In genomic region chr10:133379152-133379800, GRCh38 we compare ENCODE assay signal across 8 cellular contexts. TPM values are rescaled to one million over a fixed set of nuclear protein-coding genes. Genes with fewer than 3 reads are reported as not detected.
DNase-seq lines count a peak whose midpoint lies in the region; ATAC-seq and TF ChIP-seq lines count a peak whose summit lies in the region.

PAOX (plus strand) TSS chr10:133379262; CDS start chr10:133379317, 55 bp downstream.

- peaks cover 36% of the 10 kb centered on the region for H3K4me1 Mint-ChIP-seq in stimulated activated memory B cell treated with anti-CD40 and anti-IgM and Interleukin-4, amounts not matched to agents 10 μg/mL and 1 μg/mL and 100 μg/mL, for 72 hours

- no peaks in the 10 kb centered on the region for H3K9me3 Mint-ChIP-seq in stimulated activated memory B cell treated with anti-CD40 and anti-IgM and Interleukin-4, amounts not matched to agents 10 μg/mL and 1 μg/mL and 100 μg/mL, for 72 hours

- H3K27ac Mint-ChIP-seq in stimulated activated memory B cell treated with anti-CD40 and anti-IgM and Interleukin-4, amounts not matched to agents 10 μg/mL and 1 μg/mL and 100 μg/mL, for 72 hours = peak within 1 kb of the TSS; percentile 77

- H3K9me3 ChIP-seq in DND-41 (ENCODE audit: insufficient read depth, low read length, severe bottlenecking) (no peaks in the 10 kb centered on the region), HUES48 (ENCODE audit: control insufficient read depth, insufficient read depth, low read length) (no peaks in the 10 kb centered on the region), lower lobe of right lung (no peaks in the 10 kb centered on the region)

- H3K9ac ChIP-seq in DND-41 (ENCODE audit: low read depth, low read length) (peak within 1 kb of the TSS; percentile 57), HUES48 (ENCODE audit: low read depth, low read length) (no peak within 1 kb of the TSS)

- intact Hi-C loops in lower lobe of right lung (cut with DNase I) = no loop called here

- peak within 1 kb of the TSS; percentile 76 for H2AFZ ChIP-seq in DND-41 (ENCODE audit: low read depth, low read length)

- DNase-seq in DND-41 (no peak), lower lobe of right lung (peak; percentile 81), NCI-H1694 treated with DMSO at 0.1 percent for 48 hours (lab: John Stamatoyannopoulos, UW) (no peak)
- peak; percentile 46 for DNase-seq in activated CD4-positive, alpha-beta T cell treated with anti-CD3 and anti-CD28 coated beads, Interleukin-2, amount 50 U/mL, for 1 hour
- DNase-seq in effector CD4-positive, alpha-beta T cell = peak; percentile 47

- no peak for TF ChIP-seq CTCF in DND-41 (IDR thresholded peaks at IDR 0.05; ENCODE audit: borderline replicate concordance, extremely low read depth, low read length, poor library complexity, severe bottlenecking)
- TF ChIP-seq CTCF in lower lobe of right lung (IDR thresholded peaks at IDR 0.05) = no peak

- no peaks in the 10 kb centered on the region for H4K20me1 ChIP-seq in DND-41 (ENCODE audit: insufficient read depth, low read length)

- ATAC-seq in DND-41 (ENCODE audit: insufficient read depth, low read depth) (no peak), GM21367 (IDR thresholded peaks at IDR 0.05; ENCODE audit: unreplicated experiment) (peak; percentile 54), lower lobe of right lung (peak; percentile 75 to 76)
- peak; percentile 76 for ATAC-seq in stimulated activated memory B cell treated with anti-CD40 and anti-IgM and Interleukin-4, amounts not matched to agents 10 μg/mL and 1 μg/mL and 100 μg/mL, for 72 hours

- no peaks in the 10 kb centered on the region for H3K27me3 Mint-ChIP-seq in stimulated activated memory B cell treated with anti-CD40 and anti-IgM and Interleukin-4, amounts not matched to agents 10 μg/mL and 1 μg/mL and 100 μg/mL, for 72 hours

- H3K27ac ChIP-seq in DND-41 (ENCODE audit: low read length) (no peak within 1 kb of the TSS; the same call in 1 of the 2 replicates), HUES48 (ENCODE audit: low read depth, low read length) (no peak within 1 kb of the TSS), lower lobe of right lung (peak within 1 kb of the TSS; percentile 85)

- H3K36me3 Mint-ChIP-seq in stimulated activated memory B cell treated with anti-CD40 and anti-IgM and Interleukin-4, amounts not matched to agents 10 μg/mL and 1 μg/mL and 100 μg/mL, for 72 hours = peaks cover 8% of the 10 kb centered on the region

- H3K27me3 ChIP-seq in DND-41 (ENCODE audit: insufficient read depth, low read length, poor library complexity) (no peaks in the 10 kb centered on the region), HUES48 (ENCODE audit: control insufficient read depth, insufficient read depth, low read length) (peaks cover 52% of the 10 kb centered on the region), lower lobe of right lung (ENCODE audit: low read depth) (no peaks in the 10 kb centered on the region)

- peak within 1 kb of the TSS; percentile 81 for H3K4me2 ChIP-seq in DND-41 (ENCODE audit: insufficient read depth, low read length)

- H3K4me1 ChIP-seq in DND-41 (ENCODE audit: insufficient read depth, low read length) (peaks cover 17% of the 10 kb centered on the region), HUES48 (ENCODE audit: control insufficient read depth, insufficient read depth, low read length) (no peaks in the 10 kb centered on the region), lower lobe of right lung (peaks cover 22% of the 10 kb centered on the region)

- H3K36me3 ChIP-seq in DND-41 (ENCODE audit: insufficient read depth, low read length) = no peaks in the 10 kb centered on the region
- no peaks in the 10 kb centered on the region for H3K36me3 ChIP-seq in HUES48 (ENCODE audit: control insufficient read depth, insufficient read depth, low read length)
- H3K36me3 ChIP-seq in lower lobe of right lung = peaks cover 7% of the 10 kb centered on the region

- peak within 1 kb of the TSS; percentile 13 to 59; a peak in 3 of 4 replicates for H3K4me3 ChIP-seq in DND-41 (ENCODE audit: low read depth in 1 of 2, low read length in 2 of 2)
- H3K4me3 ChIP-seq in HUES48 (ENCODE audit: low read depth, low read length) = peak within 1 kb of the TSS; percentile 84
- peak within 1 kb of the TSS; percentile 95 for H3K4me3 ChIP-seq in lower lobe of right lung

- H3K4me3 Mint-ChIP-seq in stimulated activated memory B cell treated with anti-CD40 and anti-IgM and Interleukin-4, amounts not matched to agents 10 μg/mL and 1 μg/mL and 100 μg/mL, for 72 hours = peak within 1 kb of the TSS; percentile 84

- H3K79me2 ChIP-seq in DND-41 (ENCODE audit: insufficient read depth, low read length) = no peaks in the 10 kb centered on the region

RNA-seq across cellular contexts. Expression of gene PAOX, which starts in this region (rescaled TPM):
- total RNA-seq in lower lobe of right lung = 6.9 TPM

Comparison
In these comparisons a context has a peak if more than half of its experiments do, and no peak if none do; other contexts are left out.
1. DNase-seq: peak in activated CD4-positive, alpha-beta T cell treated with anti-CD3 and anti-CD28 coated beads, Interleukin-2, amount 50 U/mL, for 1 hour (single experiment), effector CD4-positive, alpha-beta T cell (single experiment) and lower lobe of right lung (single experiment); none in DND-41 (single experiment) and NCI-H1694 treated with DMSO at 0.1 percent for 48 hours (single experiment).
2. H3K4me3 ChIP-seq: peak in every context shown above with its lines; median percentile 95 in lower lobe of right lung; 84 in HUES48; 36 in DND-41.